In genomic region chr2:27723372-27724144, GRCh38 we compare ENCODE assay signal across 1 cellular context.
TF ChIP-seq lines count a peak whose summit lies in the region.

No MANE protein-coding gene starts in this region.

TF ChIP-seq in HepG2, 621 proteins besides CTCF, POLR2A, EP300 and RAD21 (continued from another document):
- TF ChIP-seq TRIM22 (IDR thresholded peaks at IDR 0.05) (no peak), MZF1 (CRISPR knock-in tag; IDR thresholded peaks at IDR 0.05; ENCODE audit: borderline replicate concordance) (no peak), PRPF4 (IDR thresholded peaks at IDR 0.05; ENCODE audit: low read depth, low read length, poor library complexity, severe bottlenecking) (no peak), UBTF (CRISPR knock-in tag; IDR thresholded peaks at IDR 0.05) (0 out of 2 replicates have a peak, but pooled peaks have one; percentile 37), ZFP1 (CRISPR knock-in tag; IDR thresholded peaks at IDR 0.05) (0 out of 2 replicates have a peak, but pooled peaks have one; percentile 50), FOXK2 (IDR thresholded peaks at IDR 0.05) (no peak), CCAR2 (optimal IDR thresholded peaks at IDR 0.05; ENCODE audit: low read depth, low read length) (no peak), E2F1 (CRISPR knock-in tag; IDR thresholded peaks at IDR 0.05) (no peak), GMEB2 (CRISPR knock-in tag; IDR thresholded peaks at IDR 0.05; ENCODE audit: low read depth) (0 out of 2 replicates have a peak, but pooled peaks have one; percentile 17), GATAD2A (CRISPR knock-in tag; IDR thresholded peaks at IDR 0.05) (peak; percentile 62)
